In genomic region chr11:62708423-62709261, GRCh38 we compare ENCODE assay signal across 8 cellular contexts. TPM values are rescaled to one million over a fixed set of nuclear protein-coding genes. Genes with fewer than 3 reads are reported as not detected.
DNase-seq lines count a peak whose midpoint lies in the region; ATAC-seq, FAIRE-seq and TF ChIP-seq lines count a peak whose summit lies in the region.

No MANE protein-coding gene starts in this region.

- no peak for FAIRE-seq in D721Med (lab: Jason Lieb, UNC)

- H3K9me3 Mint-ChIP-seq in activated CD4-positive, alpha-beta T cell treated with anti-CD3 and anti-CD28 coated beads, Interleukin-2, amount 10 ng/mL, durations not matched to agents 7 days and 5 days, result no peaks in the 10 kb centered on the region
- H3K9me3 Mint-ChIP-seq in endodermal cell (no peaks in the 10 kb centered on the region), neural progenitor cell (no peaks in the 10 kb centered on the region)

- H3K9ac ChIP-seq in endodermal cell (ENCODE audit: extremely low read depth, low read length, poor library complexity, severe bottlenecking) (peak overlapping the region; percentile 84), neural progenitor cell (peak overlapping the region; percentile 55)

- no peaks in the 10 kb centered on the region for H3K9me3 ChIP-seq in endodermal cell (ENCODE audit: control insufficient read depth, low read length)
- H3K9me3 ChIP-seq in neural progenitor cell (ENCODE audit: low read depth), result no peaks in the 10 kb centered on the region

- peaks cover 70% of the 10 kb centered on the region for H3K4me1 Mint-ChIP-seq in activated CD4-positive, alpha-beta T cell treated with anti-CD3 and anti-CD28 coated beads, Interleukin-2, amount 10 ng/mL, durations not matched to agents 7 days and 5 days
- peaks cover 44% of the 10 kb centered on the region for H3K4me1 Mint-ChIP-seq in endodermal cell
- peaks cover 47% of the 10 kb centered on the region for H3K4me1 Mint-ChIP-seq in neural progenitor cell

- TF ChIP-seq CTCF in endodermal cell (conservative IDR thresholded peaks at IDR 0.05) (no peak), neural progenitor cell (IDR thresholded peaks at IDR 0.05) (no peak), D721Med (IDR thresholded peaks at IDR 0.05; ENCODE audit: insufficient read depth, missing control alignments) (no peak)

- peak overlapping the region; percentile 68 for H2AFZ ChIP-seq in neural progenitor cell (replicated peaks)

- H3K27ac ChIP-seq in endodermal cell (ENCODE audit: low read depth, low read length) (peak overlapping the region; percentile 83), neural progenitor cell (peak overlapping the region; percentile 61)

- ATAC-seq in GM19463 (IDR thresholded peaks at IDR 0.05; ENCODE audit: unreplicated experiment), result no peak

- CTCF ChIA-PET in activated CD4-positive, alpha-beta T cell treated with anti-CD3 and anti-CD28 coated beads, Interleukin-2, amount 10 ng/mL, durations not matched to agents 7 days and 5 days (lab: Charles Lee), result interaction anchor here (0.6 to 3.1 kb wide), 14 partner anchors 9 to 284 kb away, joined by 3 to 15 read pairs (median 3); partner anchors contain the start of genes B3GAT3, SLC3A2, TMEM179B and TUT1

- DNase-seq in activated gamma-delta T cell treated with Interleukin-2 at 50 U/mL for 16 hours (peak; percentile 49), activated gamma-delta T cell (lab: John Stamatoyannopoulos, UW) (no peak), endodermal cell (peak; percentile 83), neural progenitor cell (ENCODE audit: low spot score) (no peak), GDM1 (lab: John Stamatoyannopoulos, UW) (no peak), D721Med (ENCODE audit: insufficient read length, low spot score) (no peak)
- peak; percentile 60 for DNase-seq in activated CD4-positive, alpha-beta T cell treated with anti-CD3 and anti-CD28 coated beads, Interleukin-2, amount 10 ng/mL, durations not matched to agents 7 days and 5 days

- WGBS in endodermal cell (ENCODE audit: insufficient coverage in 1 of 2, insufficient read length in 1 of 2), 2 experiments, result 52 to 76% methylated on average over 8 to 12 of the region's 12 CpGs

- H3K36me3 ChIP-seq in endodermal cell (ENCODE audit: control insufficient read depth, insufficient read depth, low read length) (peaks cover 57% of the 10 kb centered on the region), neural progenitor cell (no peaks in the 10 kb centered on the region)

- H3K4me2 ChIP-seq in neural progenitor cell, result peak overlapping the region; percentile 92

- H3K27me3 Mint-ChIP-seq in activated CD4-positive, alpha-beta T cell treated with anti-CD3 and anti-CD28 coated beads, Interleukin-2, amount 10 ng/mL, durations not matched to agents 7 days and 5 days, result no peaks in the 10 kb centered on the region
- H3K27me3 Mint-ChIP-seq in endodermal cell (ENCODE audit: insufficient read depth) (no peaks in the 10 kb centered on the region), neural progenitor cell (ENCODE audit: insufficient read depth, low read depth) (peaks cover 8% of the 10 kb centered on the region)

- peaks cover 16% of the 10 kb centered on the region for H3K79me2 ChIP-seq in neural progenitor cell (ENCODE audit: low read depth)

- peak overlapping the region; percentile 93 for H3K27ac Mint-ChIP-seq in activated CD4-positive, alpha-beta T cell treated with anti-CD3 and anti-CD28 coated beads, Interleukin-2, amount 10 ng/mL, durations not matched to agents 7 days and 5 days
- H3K27ac Mint-ChIP-seq in endodermal cell (peak overlapping the region; percentile 97), neural progenitor cell (peak overlapping the region; percentile 97)

- H3K36me3 Mint-ChIP-seq in activated CD4-positive, alpha-beta T cell treated with anti-CD3 and anti-CD28 coated beads, Interleukin-2, amount 10 ng/mL, durations not matched to agents 7 days and 5 days (ENCODE audit: low read depth), result peaks cover 41% of the 10 kb centered on the region
- peaks cover 34% of the 10 kb centered on the region for H3K36me3 Mint-ChIP-seq in endodermal cell (ENCODE audit: low read depth)
- peaks cover 26% of the 10 kb centered on the region for H3K36me3 Mint-ChIP-seq in neural progenitor cell

- peak overlapping the region; percentile 79 for H3K4me3 Mint-ChIP-seq in activated CD4-positive, alpha-beta T cell treated with anti-CD3 and anti-CD28 coated beads, Interleukin-2, amount 10 ng/mL, durations not matched to agents 7 days and 5 days
- H3K4me3 Mint-ChIP-seq in endodermal cell (peak overlapping the region; percentile 73), neural progenitor cell (peak overlapping the region; percentile 88)

- H4K20me1 ChIP-seq in neural progenitor cell (ENCODE audit: low read depth), result no peaks in the 10 kb centered on the region

- H3K4me1 ChIP-seq in endodermal cell (ENCODE audit: control insufficient read depth, insufficient read depth, low read length), result peaks cover 27% of the 10 kb centered on the region
- peaks cover 32% of the 10 kb centered on the region for H3K4me1 ChIP-seq in neural progenitor cell

- POLR2A ChIA-PET in activated CD4-positive, alpha-beta T cell treated with anti-CD3 and anti-CD28 coated beads, Interleukin-2, amount 10 ng/mL, durations not matched to agents 7 days and 5 days (lab: Charles Lee), result interaction anchor here (0.7 to 1.0 kb wide), 4 partner anchors 19 to 1159 kb away, joined by 3 to 4 read pairs (median 3); partner anchors contain the start of genes HNRNPUL2 and SLC3A2

- H3F3A ChIP-seq in neural progenitor cell (ENCODE audit: low read depth), result peaks cover 79% of the 10 kb centered on the region

- H3K4me3 ChIP-seq in endodermal cell (ENCODE audit: low read length) (peak overlapping the region; percentile 88), neural progenitor cell (peak overlapping the region; percentile 65)

- H3K27me3 ChIP-seq in endodermal cell (ENCODE audit: control insufficient read depth, insufficient read depth, low read length, poor library complexity, severe bottlenecking), result no peaks in the 10 kb centered on the region
- no peaks in the 10 kb centered on the region for H3K27me3 ChIP-seq in neural progenitor cell

RNA-seq across cellular contexts. Expression of gene GNG3, which starts 1.2 kb away (rescaled TPM):
- not detected for total RNA-seq in activated CD4-positive, alpha-beta T cell treated with anti-CD3 and anti-CD28 coated beads, Interleukin-2, amount 10 ng/mL, durations not matched to agents 7 days and 5 days
- total RNA-seq in endodermal cell, result 1 to 10 TPM in 1 of 2 donors, under 1 TPM in 1; 0.40 to 1.7 TPM
- polyA plus RNA-seq in endodermal cell (2013, experiment 1 of 2), result 24.8 TPM
- polyA plus RNA-seq in endodermal cell (2013, experiment 2 of 2), result 18.6 TPM
- 2.0 TPM in 1 of 2 replicates, not detected in the other for total RNA-seq in neural progenitor cell (ENCODE audit: low replicate concordance)

RNA-seq across cellular contexts. Expression of gene BSCL2, which starts 1.4 kb away (rescaled TPM):
- total RNA-seq in activated CD4-positive, alpha-beta T cell treated with anti-CD3 and anti-CD28 coated beads, Interleukin-2, amount 10 ng/mL, durations not matched to agents 7 days and 5 days, result 10 to 100 TPM; 28.3 to 41.0 TPM
- total RNA-seq in endodermal cell (10 to 100 TPM; 68.6 to 77.2 TPM), neural progenitor cell (ENCODE audit: low replicate concordance) (34.6 and 63.1 TPM in 2 replicates)
- polyA plus RNA-seq in endodermal cell (2013, experiment 1 of 2), result 132 TPM
- 108 TPM for polyA plus RNA-seq in endodermal cell (2013, experiment 2 of 2)

RNA-seq across cellular contexts. Expression of gene HNRNPUL2, which starts 18.6 kb away (rescaled TPM):
- 10 to 100 TPM; 67.9 to 69.0 TPM for total RNA-seq in activated CD4-positive, alpha-beta T cell treated with anti-CD3 and anti-CD28 coated beads, Interleukin-2, amount 10 ng/mL, durations not matched to agents 7 days and 5 days
- total RNA-seq in endodermal cell (10 to 100 TPM; 48.1 to 49.8 TPM), neural progenitor cell (ENCODE audit: low replicate concordance) (30.9 and 32.5 TPM in 2 replicates)
- 55.9 TPM for polyA plus RNA-seq in endodermal cell (2013, experiment 1 of 2)
- polyA plus RNA-seq in endodermal cell (2013, experiment 2 of 2), result 49.4 TPM

RNA-seq across cellular contexts. Expression of gene LRRN4CL, which starts 19.3 kb away (rescaled TPM):
- total RNA-seq in activated CD4-positive, alpha-beta T cell treated with anti-CD3 and anti-CD28 coated beads, Interleukin-2, amount 10 ng/mL, durations not matched to agents 7 days and 5 days, result under 1 TPM; 0.17 to 0.40 TPM
- total RNA-seq in endodermal cell, result under 1 TPM; 0.55 to 0.99 TPM
- 0.14 TPM for polyA plus RNA-seq in endodermal cell (2013, experiment 1 of 2)
- 0.17 TPM for polyA plus RNA-seq in endodermal cell (2013, experiment 2 of 2)
- total RNA-seq in neural progenitor cell (ENCODE audit: low replicate concordance), result 0.40 TPM in 1 of 2 replicates, not detected in the other

RNA-seq across cellular contexts. Expression of gene TTC9C, which starts 19.6 kb away (rescaled TPM):
- 10 to 100 TPM; 51.1 to 59.9 TPM for total RNA-seq in activated CD4-positive, alpha-beta T cell treated with anti-CD3 and anti-CD28 coated beads, Interleukin-2, amount 10 ng/mL, durations not matched to agents 7 days and 5 days
- total RNA-seq in endodermal cell, result 10 to 100 TPM; 40.0 to 55.4 TPM
- polyA plus RNA-seq in endodermal cell (2013, experiment 1 of 2), result 58.7 TPM
- 53.4 TPM for polyA plus RNA-seq in endodermal cell (2013, experiment 2 of 2)
- total RNA-seq in neural progenitor cell (ENCODE audit: low replicate concordance), result 55.7 and 78.4 TPM in 2 replicates

Comparison
In these comparisons a context has a peak if more than half of its experiments do, and no peak if none do; other contexts are left out.
1. DNase-seq: peak in activated gamma-delta T cell treated with Interleukin-2 at 50 U/mL for 16 hours (single experiment), activated CD4-positive, alpha-beta T cell treated with anti-CD3 and anti-CD28 coated beads, Interleukin-2, amount 10 ng/mL, durations not matched to agents 7 days and 5 days (single experiment) and endodermal cell (single experiment); none in activated gamma-delta T cell (single experiment), neural progenitor cell (single experiment), GDM1 (single experiment) and D721Med (single experiment).
2. Peak in every context shown above with its lines, with median percentiles within 50 percentile points of each other: H3K27ac Mint-ChIP-seq and H3K4me3 Mint-ChIP-seq.